9 cellular contexts compared by ENCODE assay signal in the genomic region with DNA sequence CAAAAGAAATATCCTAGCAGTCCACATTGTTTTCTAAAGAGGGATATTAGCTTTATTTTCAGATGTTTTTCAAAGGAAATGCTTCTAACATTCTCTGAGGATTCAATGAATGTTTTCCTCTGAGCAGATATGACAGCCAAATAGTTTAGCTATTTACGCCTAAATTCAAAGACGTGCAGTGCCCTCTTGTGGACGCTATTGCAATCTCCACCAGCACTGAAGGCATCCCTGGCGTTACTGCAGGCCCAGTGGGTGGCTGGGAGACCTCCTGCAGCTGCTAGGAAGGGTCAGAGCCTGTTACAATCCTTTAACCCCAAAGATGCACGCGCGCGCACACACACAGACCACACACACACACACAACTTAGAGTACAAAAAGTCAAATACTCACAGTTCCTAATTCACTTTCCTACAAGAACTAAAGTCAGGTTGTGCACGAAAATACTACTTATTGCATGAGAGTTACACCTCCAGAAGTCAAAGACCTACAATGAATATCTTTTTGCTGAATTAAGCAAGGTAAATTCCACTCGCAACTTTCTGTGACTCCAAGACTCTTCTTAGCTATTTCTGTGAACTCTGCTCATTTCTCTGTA.
A peak's percentile ranks its signal among the peaks of the same experiment; 100 is the strongest.
DNase-seq lines count a peak whose midpoint lies in the region; ATAC-seq and TF ChIP-seq lines count a peak whose summit lies in the region.
"Had no signal": no experiment of that assay in that cellular context is flagged by ENCODE, and none has a peak within 500 bp of the region (broad histone marks: within the 10 kb centered on the region; RNA-seq: fewer than 3 reads in every experiment).

No MANE protein-coding gene starts in this region.

- DNase-seq in SKM-1 treated with dmso at 0.1 percent for 144 hours (lab: John Stamatoyannopoulos, UW; ENCODE audit: unreplicated experiment) (peak; percentile 12), SKM-1 (lab: John Stamatoyannopoulos, UW; ENCODE audit: unreplicated experiment) (no peak), KBM-7 (peak; percentile 56), Panc1 (ENCODE audit: low read depth, low spot score) (peak; percentile 24), adrenal gland (peak; percentile 63 to 92 (median 80)), left ventricle myocardium inferior (peak; percentile 41), retinal pigment epithelial cell (ENCODE audit: low read depth) (peak; percentile 38)

- no peaks in the 10 kb centered on the region for H3K36me3 ChIP-seq in Panc1 (ENCODE audit: control insufficient read depth, insufficient read depth, low read length)
- no peaks in the 10 kb centered on the region for H3K36me3 ChIP-seq in adrenal gland (replicated peaks in 1 of 2)
- H3K36me3 ChIP-seq in left ventricle myocardium inferior, result no peaks in the 10 kb centered on the region

- POLR2A ChIA-PET in Panc1 (lab: Charles Lee), result no interaction called here

- WGBS in adrenal gland, 4 donors, result 14 to 21% (median 18%) methylated on average over 10 of the region's 10 CpGs

- intact Hi-C loops in Panc1 (cut with micrococcal nuclease; ENCODE audit: unreplicated experiment) (loop anchor here (5.0 kb wide), 1 partner anchor 390 kb away; no protein-coding TSS in a partner anchor), adrenal gland (cut with DNase I) (loop anchor here in 1 of 2 donors (10.0 kb wide), 3 partner anchors 247 to 387 kb away; no protein-coding TSS in a partner anchor), left ventricle myocardium inferior (cut with micrococcal nuclease) (no loop called here)

- H3K4me3 ChIP-seq in Panc1 (ENCODE audit: low read depth in 2 of 2, low read length in 2 of 2), result no peak overlapping the region
- H3K4me3 ChIP-seq in adrenal gland, result no peak overlapping the region
- no peak overlapping the region for H3K4me3 ChIP-seq in left ventricle myocardium inferior
- no peak overlapping the region for H3K4me3 ChIP-seq in retinal pigment epithelial cell (ENCODE audit: low read length)

- H3K27ac ChIP-seq in Panc1 (ENCODE audit: low read length) (no peak overlapping the region), adrenal gland (no peak overlapping the region), left ventricle myocardium inferior (replicated peaks) (no peak overlapping the region)
- H3K27ac ChIP-seq: epithelial cell of prostate had no signal

- TF ChIP-seq CTCF in Panc1 (IDR thresholded peaks at IDR 0.05), result peak; percentile 86
- peak; percentile 67 to 85 (median 74) for TF ChIP-seq CTCF in adrenal gland (IDR thresholded peaks at IDR 0.05)
- TF ChIP-seq CTCF in left ventricle myocardium inferior (IDR thresholded peaks at IDR 0.05; ENCODE audit: borderline replicate concordance), result peak; percentile 79
- peak; percentile 85 for TF ChIP-seq CTCF in retinal pigment epithelial cell (conservative IDR thresholded peaks at IDR 0.05; ENCODE audit: low read depth, low read length)

- H3K27me3 ChIP-seq in Panc1 (ENCODE audit: control insufficient read depth, insufficient read depth, low read length), result no peaks in the 10 kb centered on the region
- no peaks in the 10 kb centered on the region for H3K27me3 ChIP-seq in adrenal gland
- peaks cover 9% of the 10 kb centered on the region for H3K27me3 ChIP-seq in left ventricle myocardium inferior (ENCODE audit: low read depth)

- CTCF ChIA-PET in Panc1 (lab: Charles Lee), result interaction anchor here (0.7 to 0.8 kb wide), 3 partner anchors 160 to 292 kb away, joined by 3 to 7 read pairs (median 4); no protein-coding TSS in a partner anchor

- in situ Hi-C loops in KBM-7 (cut with MboI; ENCODE audit: low pct_unique_long_range_greater_than_20kb, low sequenced_read_pairs) (no loop called here), Panc1 (cut with HindIII; ENCODE audit: low pct_unique_long_range_greater_than_20kb, low sequenced_read_pairs) (no loop called here)

- H3K4me1 ChIP-seq in Panc1 (ENCODE audit: control insufficient read depth, insufficient read depth, low read length), result no peaks in the 10 kb centered on the region
- no peaks in the 10 kb centered on the region for H3K4me1 ChIP-seq in adrenal gland (replicated peaks in 1 of 2)
- peaks cover 8% of the 10 kb centered on the region for H3K4me1 ChIP-seq in left ventricle myocardium inferior

- no peak for TF ChIP-seq POLR2A in adrenal gland (IDR thresholded peaks at IDR 0.05)

- ATAC-seq in Panc1 (peak; percentile 84), HG03045 (IDR thresholded peaks at IDR 0.05; ENCODE audit: unreplicated experiment) (no peak)

- BruUV-seq in Panc1 (replicated peaks; lab: Mats Ljungman, UMichigan), result no TSS peak

- no peaks in the 10 kb centered on the region for H3K9me3 ChIP-seq in Panc1 (ENCODE audit: control insufficient read depth, insufficient read depth, low read depth, low read length)
- no peaks in the 10 kb centered on the region for H3K9me3 ChIP-seq in adrenal gland (replicated peaks in 1 of 3)
- no peaks in the 10 kb centered on the region for H3K9me3 ChIP-seq in left ventricle myocardium inferior (replicated peaks)
